20 cellular contexts compared by ENCODE assay signal in the genomic region with DNA sequence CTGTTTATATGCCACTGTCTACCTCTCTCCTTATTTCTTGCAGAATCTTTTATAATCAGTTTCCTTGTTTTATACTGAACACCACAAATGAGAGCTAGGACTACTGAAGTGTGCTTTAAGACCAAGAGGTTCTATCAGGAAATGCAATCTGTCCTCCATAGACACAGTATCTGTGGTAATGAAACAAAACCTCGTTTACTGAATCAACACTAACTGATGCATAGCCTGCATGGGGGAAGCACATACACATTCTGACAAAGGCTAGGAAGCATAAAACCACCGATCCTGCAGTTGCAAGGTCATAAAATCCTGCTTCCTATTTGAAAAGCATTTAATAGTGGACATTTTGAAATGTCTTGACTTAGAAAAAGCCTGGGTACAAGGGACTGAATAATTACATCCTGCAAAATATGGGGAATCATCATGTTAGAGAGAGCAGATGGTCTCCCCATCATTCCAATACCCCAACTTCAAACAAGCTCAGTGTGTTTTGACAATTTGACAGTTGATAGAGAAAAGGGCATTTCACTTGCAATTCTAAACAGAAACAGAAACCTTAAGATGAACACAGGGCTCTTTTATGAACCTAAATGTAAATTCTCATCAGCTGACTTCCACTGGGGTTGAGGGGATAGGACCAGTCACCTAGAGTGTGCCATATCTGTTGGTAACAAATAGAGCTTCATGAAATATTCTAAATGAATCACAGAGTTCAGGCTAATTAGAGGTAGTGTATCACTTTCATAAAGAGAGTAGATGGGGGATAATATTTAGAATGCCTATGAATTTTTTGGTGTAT.
DNase-seq lines count a peak whose midpoint lies in the region; ATAC-seq, FAIRE-seq and TF ChIP-seq lines count a peak whose summit lies in the region.
"Had no signal": no experiment of that assay in that cellular context is flagged by ENCODE, and none has a peak within 500 bp of the region (broad histone marks: within the 10 kb centered on the region; RNA-seq: fewer than 3 reads in every experiment).

No MANE protein-coding gene starts in this region.

- H3K36me3 ChIP-seq in HepG2 (replicated peaks in 1 of 2; ENCODE audit: control insufficient read depth in 1 of 2, insufficient read depth in 2 of 2, low read length in 2 of 2), result no peaks in the 10 kb centered on the region
- H3K36me3 ChIP-seq: gastrocnemius medialis, suprapubic skin had no signal

- TF ChIP-seq EP300 in HepG2 (IDR thresholded peaks at IDR 0.05; ENCODE audit: low read depth in 2 of 2, low read length in 2 of 2) (no peak), HepG2 (CRISPR knock-in tag; IDR thresholded peaks at IDR 0.05; ENCODE audit: borderline replicate concordance) (no peak)

- H3K4me1 ChIP-seq in HepG2 (ENCODE audit: insufficient read depth, low read length), result no peaks in the 10 kb centered on the region
- H3K4me1 ChIP-seq: gastrocnemius medialis, suprapubic skin had no signal

- CTCF ChIA-PET in HepG2 (lab: Yijun Ruan, JAX; ENCODE audit: low intra/inter-chr PET ratio, low total read pairs), result no interaction called here

- FAIRE-seq in HepG2 (lab: Jason Lieb, UNC), result no peak
- FAIRE-seq: G401.6 had no signal

- no peak overlapping the region for H3K4me3 ChIP-seq in HepG2 (replicated peaks in 1 of 3; ENCODE audit: insufficient read depth in 1 of 3, low read depth in 2 of 3, low read length in 3 of 3)
- H3K4me3 ChIP-seq: gastrocnemius medialis, suprapubic skin had no signal

- DNase-seq in DMS79 (lab: John Stamatoyannopoulos, UW) (peak; percentile 14), NCI-H510A (lab: John Stamatoyannopoulos, UW) (peak; percentile 13), kidney tubule cell (ENCODE audit: low spot score) (peak; percentile 33), NCI-H226 (no peak), nucleus accumbens (lab: John Stamatoyannopoulos, UW) (no peak), HepG2 (ENCODE audit: low spot score) (no peak)
- DNase-seq: activated CD8-positive, alpha-beta T cell treated with anti-CD3 and anti-CD28 coated beads, Interleukin-2, amount 10 ng/mL, durations not matched to agents 7 days and 5 days; activated naive CD8-positive, alpha-beta T cell treated with anti-CD3 and anti-CD28 coated beads, Interleukin-2, amount 10 ng/mL, durations not matched to agents 7 days and 5 days; activated T-cell treated with anti-CD3 and anti-CD28 coated beads, Interleukin-2, amount 50 U/mL, for 72 hours; COR-L47; gastrocnemius medialis; KG1; left ventricle myocardium superior; NCI-H187; stimulated activated CD4-positive, alpha-beta T cell treated with anti-CD3 and anti-CD28 coated beads, Interleukin-4, amount 100 ng/mL, for 1 hour; T-cell had no signal

- 0% methylated on average over 2 of the region's 2 CpGs for WGBS in HepG2 (ENCODE audit: low lambda C conversion rate)

- in situ Hi-C loops in HepG2 (cut with HindIII; ENCODE audit: extremely low pct_ligation_motif_present, low pct_unique_long_range_greater_than_20kb), result no loop called here

- no peaks in the 10 kb centered on the region for H3K79me2 ChIP-seq in HepG2 (ENCODE audit: insufficient read depth, low read length)

- no peak for TF ChIP-seq POLR2A in HepG2 (IDR thresholded peaks at IDR 0.05; ENCODE audit: insufficient read depth in 1 of 2, low read depth in 2 of 2, low read length in 2 of 2)

- no peak overlapping the region for H3K9ac ChIP-seq in HepG2 (ENCODE audit: insufficient read depth, low read depth, low read length)

- H3K4me2 ChIP-seq in HepG2 (ENCODE audit: low read depth, low read length), result no peak overlapping the region

- TF ChIP-seq CTCF in HepG2 (CRISPR knock-in tag; IDR thresholded peaks at IDR 0.05), result no peak

- no peaks in the 10 kb centered on the region for H3K27me3 ChIP-seq in HepG2 (ENCODE audit: control insufficient read depth in 1 of 2, insufficient read depth in 2 of 2, low read length in 2 of 2)
- H3K27me3 ChIP-seq: gastrocnemius medialis, suprapubic skin had no signal

- ATAC-seq in HG03432 (IDR thresholded peaks at IDR 0.05; ENCODE audit: unreplicated experiment) (peak; percentile 58), HepG2 (no peak)
- ATAC-seq: activated CD8-positive, alpha-beta T cell treated with anti-CD3 and anti-CD28 coated beads, Interleukin-2, amount 10 ng/mL, durations not matched to agents 7 days and 5 days; activated T-cell treated with anti-CD3 and anti-CD28 coated beads, Interleukin-2, amount 50 U/mL, for 72 hours; gastrocnemius medialis; left ventricle myocardium superior; T-cell had no signal

- BruUV-seq in HepG2 (replicated peaks; lab: Mats Ljungman, UMichigan), result no TSS peak

- intact Hi-C loops in HepG2 (cut with micrococcal nuclease; ENCODE audit: unreplicated experiment), result no loop called here

- no peaks in the 10 kb centered on the region for H4K20me1 ChIP-seq in HepG2 (ENCODE audit: insufficient read depth, low read length)

- no peak for TF ChIP-seq RAD21 in HepG2 (CRISPR knock-in tag; IDR thresholded peaks at IDR 0.05)

- no peaks in the 10 kb centered on the region for H3K9me3 ChIP-seq in HepG2 (ENCODE audit: low read length)
- H3K9me3 ChIP-seq: gastrocnemius medialis, suprapubic skin had no signal

- no peak overlapping the region for H3K27ac ChIP-seq in HepG2 (ENCODE audit: extremely low read length, insufficient read depth, low read length)
- H3K27ac ChIP-seq: epithelial cell of prostate, gastrocnemius medialis, suprapubic skin had no signal

- POLR2A ChIA-PET in HepG2 (lab: Yijun Ruan, JAX), result no interaction called here

- H2AFZ ChIP-seq in HepG2 (ENCODE audit: low read length), result no peak overlapping the region

TF ChIP-seq in HepG2, 621 proteins besides CTCF, POLR2A, EP300 and RAD21 (continues in another document):
- TF ChIP-seq ZNF670 (CRISPR knock-in tag; IDR thresholded peaks at IDR 0.05; ENCODE audit: borderline replicate concordance), result no peak
- no peak for TF ChIP-seq ZBTB20 (CRISPR knock-in tag; IDR thresholded peaks at IDR 0.05; ENCODE audit: borderline replicate concordance, low read depth)
- TF ChIP-seq BRD4 (CRISPR knock-in tag; IDR thresholded peaks at IDR 0.05), result no peak
- TF ChIP-seq, protein P1, sequence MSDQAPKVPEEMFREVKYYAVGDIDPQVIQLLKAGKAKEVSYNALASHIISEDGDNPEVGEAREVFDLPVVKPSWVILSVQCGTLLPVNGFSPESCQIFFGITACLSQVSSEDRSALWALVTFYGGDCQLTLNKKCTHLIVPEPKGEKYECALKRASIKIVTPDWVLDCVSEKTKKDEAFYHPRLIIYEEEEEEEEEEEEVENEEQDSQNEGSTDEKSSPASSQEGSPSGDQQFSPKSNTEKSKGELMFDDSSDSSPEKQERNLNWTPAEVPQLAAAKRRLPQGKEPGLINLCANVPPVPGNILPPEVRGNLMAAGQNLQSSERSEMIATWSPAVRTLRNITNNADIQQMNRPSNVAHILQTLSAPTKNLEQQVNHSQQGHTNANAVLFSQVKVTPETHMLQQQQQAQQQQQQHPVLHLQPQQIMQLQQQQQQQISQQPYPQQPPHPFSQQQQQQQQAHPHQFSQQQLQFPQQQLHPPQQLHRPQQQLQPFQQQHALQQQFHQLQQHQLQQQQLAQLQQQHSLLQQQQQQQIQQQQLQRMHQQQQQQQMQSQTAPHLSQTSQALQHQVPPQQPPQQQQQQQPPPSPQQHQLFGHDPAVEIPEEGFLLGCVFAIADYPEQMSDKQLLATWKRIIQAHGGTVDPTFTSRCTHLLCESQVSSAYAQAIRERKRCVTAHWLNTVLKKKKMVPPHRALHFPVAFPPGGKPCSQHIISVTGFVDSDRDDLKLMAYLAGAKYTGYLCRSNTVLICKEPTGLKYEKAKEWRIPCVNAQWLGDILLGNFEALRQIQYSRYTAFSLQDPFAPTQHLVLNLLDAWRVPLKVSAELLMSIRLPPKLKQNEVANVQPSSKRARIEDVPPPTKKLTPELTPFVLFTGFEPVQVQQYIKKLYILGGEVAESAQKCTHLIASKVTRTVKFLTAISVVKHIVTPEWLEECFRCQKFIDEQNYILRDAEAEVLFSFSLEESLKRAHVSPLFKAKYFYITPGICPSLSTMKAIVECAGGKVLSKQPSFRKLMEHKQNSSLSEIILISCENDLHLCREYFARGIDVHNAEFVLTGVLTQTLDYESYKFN (CRISPR knock-in tag; conservative IDR thresholded peaks at IDR 0.05), result no peak
- TF ChIP-seq TSC22D2 (CRISPR knock-in tag; IDR thresholded peaks at IDR 0.05; ENCODE audit: borderline replicate concordance), result no peak

Comparison
In these comparisons a context has a peak if more than half of its experiments do, and no peak if none do; other contexts are left out.
1. DNase-seq: peak in DMS79 (single experiment), NCI-H510A (single experiment) and kidney tubule cell (single experiment); none in NCI-H226 (single experiment), nucleus accumbens (0 of 56) and HepG2 (single experiment).